Comparison of ENCODE assay signal across 23 cellular contexts in genomic region chr3:47079432-47079831, GRCh38.
DNase-seq lines count a peak whose midpoint lies in the region; ATAC-seq lines count a peak whose summit lies in the region.
"Had no signal": no experiment of that assay in that cellular context is flagged by ENCODE, and none has a peak within 500 bp of the region (broad histone marks: within the 10 kb centered on the region; RNA-seq: fewer than 3 reads in every experiment).

No MANE protein-coding gene starts in this region.

- peaks cover 18% of the 10 kb centered on the region for H3K4me1 Mint-ChIP-seq in activated CD4-positive, alpha-beta T cell treated with anti-CD3 and anti-CD28 coated beads for 36 hours
- H3K4me1 Mint-ChIP-seq in activated naive CD4-positive, alpha-beta T cell treated with anti-CD3 and anti-CD28 coated beads, Interleukin-2, amount 50 U/mL, for 24 hours, result peaks cover 44% of the 10 kb centered on the region
- H3K4me1 Mint-ChIP-seq in activated T-helper 17 cell treated with anti-CD3 and anti-CD28 coated beads, Interleukin-2, amount 50 U/mL, for 72 hours, result peaks cover 6% of the 10 kb centered on the region
- H3K4me1 Mint-ChIP-seq in stimulated activated effector memory CD8-positive, alpha-beta T cell treated with anti-CD3 and anti-CD28 coated beads, Interleukin-12 subunit alpha, Interleukin-12 subunit beta, amount 100 ng/mL, for 72 hours, result peaks cover 14% of the 10 kb centered on the region

- no peak overlapping the region for H3K4me3 Mint-ChIP-seq in activated CD4-positive, alpha-beta T cell treated with anti-CD3 and anti-CD28 coated beads for 36 hours
- H3K4me3 Mint-ChIP-seq in activated naive CD4-positive, alpha-beta T cell treated with anti-CD3 and anti-CD28 coated beads, Interleukin-2, amount 50 U/mL, for 24 hours, result no peak overlapping the region
- H3K4me3 Mint-ChIP-seq in activated T-helper 17 cell treated with anti-CD3 and anti-CD28 coated beads, Interleukin-2, amount 50 U/mL, for 72 hours, result no peak overlapping the region
- H3K4me3 Mint-ChIP-seq in stimulated activated effector memory CD8-positive, alpha-beta T cell treated with anti-CD3 and anti-CD28 coated beads, Interleukin-12 subunit alpha, Interleukin-12 subunit beta, amount 100 ng/mL, for 72 hours, result no peak overlapping the region
- H3K4me3 Mint-ChIP-seq: CD8-positive, alpha-beta memory T cell; GM23338 had no signal

- intact Hi-C loops in activated CD4-positive, alpha-beta T cell treated with anti-CD3 and anti-CD28 coated beads for 36 hours (cut with DNase I, micrococcal nuclease), result no loop called here

- no peak for DNase-seq in activated CD4-positive, alpha-beta T cell treated with anti-CD3 and anti-CD28 coated beads for 36 hours
- DNase-seq in activated CD4-positive, alpha-beta T cell treated with anti-CD3 and anti-CD28 coated beads for 1 hour, result no peak
- no peak for DNase-seq in activated naive CD4-positive, alpha-beta T cell treated with Interleukin-2 at 50 U/mL for 16 hours
- DNase-seq in stimulated activated effector memory CD8-positive, alpha-beta T cell treated with anti-CD3 and anti-CD28 coated beads, Interleukin-12 subunit alpha, Interleukin-12 subunit beta, amount 100 ng/mL, for 72 hours (ENCODE audit: low spot score in 2 of 2), result no peak
- DNase-seq in COLO829 (ENCODE audit: low spot score), result no peak
- DNase-seq: ACHN; CD8-positive, alpha-beta memory T cell; EL; GF-D8; HCEC 1CT; IMR-90; NCI-H1105; NCI-H146; NCI-H2029; NCI-H2227 treated with DMSO at 0.1 percent for 48 hours; NCI-H510A; NCI-H774; NK-92 treated with Interleukin-12 subunit alpha and Interleukin-12 subunit beta, amount 100 ng/mL, for 24 hours had no signal

- no peaks in the 10 kb centered on the region for H3K9me3 Mint-ChIP-seq in activated CD4-positive, alpha-beta T cell treated with anti-CD3 and anti-CD28 coated beads for 36 hours (ENCODE audit: low read depth)
- H3K9me3 Mint-ChIP-seq in activated naive CD4-positive, alpha-beta T cell treated with anti-CD3 and anti-CD28 coated beads, Interleukin-2, amount 50 U/mL, for 24 hours, result no peaks in the 10 kb centered on the region
- no peaks in the 10 kb centered on the region for H3K9me3 Mint-ChIP-seq in activated T-helper 17 cell treated with anti-CD3 and anti-CD28 coated beads, Interleukin-2, amount 50 U/mL, for 72 hours
- H3K9me3 Mint-ChIP-seq in stimulated activated effector memory CD8-positive, alpha-beta T cell treated with anti-CD3 and anti-CD28 coated beads, Interleukin-12 subunit alpha, Interleukin-12 subunit beta, amount 100 ng/mL, for 72 hours, result no peaks in the 10 kb centered on the region
- H3K9me3 Mint-ChIP-seq: CD8-positive, alpha-beta memory T cell; GM23338 had no signal

- CTCF ChIA-PET in activated CD4-positive, alpha-beta T cell treated with anti-CD3 and anti-CD28 coated beads for 36 hours (lab: Charles Lee), result no interaction called here

- peaks cover 54% of the 10 kb centered on the region for H3K36me3 Mint-ChIP-seq in activated CD4-positive, alpha-beta T cell treated with anti-CD3 and anti-CD28 coated beads for 36 hours (ENCODE audit: low read depth)
- peaks cover 27% of the 10 kb centered on the region for H3K36me3 Mint-ChIP-seq in activated naive CD4-positive, alpha-beta T cell treated with anti-CD3 and anti-CD28 coated beads, Interleukin-2, amount 50 U/mL, for 24 hours
- peaks cover 97% of the 10 kb centered on the region for H3K36me3 Mint-ChIP-seq in activated T-helper 17 cell treated with anti-CD3 and anti-CD28 coated beads, Interleukin-2, amount 50 U/mL, for 72 hours (ENCODE audit: low read depth)
- H3K36me3 Mint-ChIP-seq in stimulated activated effector memory CD8-positive, alpha-beta T cell treated with anti-CD3 and anti-CD28 coated beads, Interleukin-12 subunit alpha, Interleukin-12 subunit beta, amount 100 ng/mL, for 72 hours, result peaks cover 97% of the 10 kb centered on the region

- ATAC-seq in activated CD4-positive, alpha-beta T cell treated with anti-CD3 and anti-CD28 coated beads for 36 hours, result no peak
- ATAC-seq in activated T-helper 17 cell treated with anti-CD3 and anti-CD28 coated beads, Interleukin-2, amount 50 U/mL, for 72 hours (replicated peaks), result peak; percentile 49
- peak; percentile 78 for ATAC-seq in stimulated activated effector memory CD8-positive, alpha-beta T cell treated with anti-CD3 and anti-CD28 coated beads, Interleukin-12 subunit alpha, Interleukin-12 subunit beta, amount 100 ng/mL, for 72 hours
- no peak for ATAC-seq in HG02885 (IDR thresholded peaks at IDR 0.05; ENCODE audit: poor library complexity, unreplicated experiment)
- ATAC-seq: GM23338, Panc1 had no signal

- POLR2A ChIA-PET in activated CD4-positive, alpha-beta T cell treated with anti-CD3 and anti-CD28 coated beads for 36 hours (lab: Charles Lee), result no interaction called here

- H3K27me3 Mint-ChIP-seq in activated CD4-positive, alpha-beta T cell treated with anti-CD3 and anti-CD28 coated beads for 36 hours, result no peaks in the 10 kb centered on the region
- no peaks in the 10 kb centered on the region for H3K27me3 Mint-ChIP-seq in activated naive CD4-positive, alpha-beta T cell treated with anti-CD3 and anti-CD28 coated beads, Interleukin-2, amount 50 U/mL, for 24 hours
- no peaks in the 10 kb centered on the region for H3K27me3 Mint-ChIP-seq in activated T-helper 17 cell treated with anti-CD3 and anti-CD28 coated beads, Interleukin-2, amount 50 U/mL, for 72 hours

- H3K27ac Mint-ChIP-seq in activated CD4-positive, alpha-beta T cell treated with anti-CD3 and anti-CD28 coated beads for 36 hours, result peak overlapping the region; percentile 48
- peak overlapping the region; percentile 44 for H3K27ac Mint-ChIP-seq in activated naive CD4-positive, alpha-beta T cell treated with anti-CD3 and anti-CD28 coated beads, Interleukin-2, amount 50 U/mL, for 24 hours
- H3K27ac Mint-ChIP-seq in activated T-helper 17 cell treated with anti-CD3 and anti-CD28 coated beads, Interleukin-2, amount 50 U/mL, for 72 hours, result peak overlapping the region; percentile 56
- peak overlapping the region; percentile 18 for H3K27ac Mint-ChIP-seq in stimulated activated effector memory CD8-positive, alpha-beta T cell treated with anti-CD3 and anti-CD28 coated beads, Interleukin-12 subunit alpha, Interleukin-12 subunit beta, amount 100 ng/mL, for 72 hours
- H3K27ac Mint-ChIP-seq: GM23338 had no signal

Comparison
In these comparisons a context has a peak if more than half of its experiments do, and no peak if none do; other contexts are left out.
1. ATAC-seq: peak in activated T-helper 17 cell treated with anti-CD3 and anti-CD28 coated beads, Interleukin-2, amount 50 U/mL, for 72 hours (single experiment) and stimulated activated effector memory CD8-positive, alpha-beta T cell treated with anti-CD3 and anti-CD28 coated beads, Interleukin-12 subunit alpha, Interleukin-12 subunit beta, amount 100 ng/mL, for 72 hours (single experiment); none in activated CD4-positive, alpha-beta T cell treated with anti-CD3 and anti-CD28 coated beads for 36 hours (single experiment) and HG02885 (single experiment).
2. Peak in every context shown above with its lines, with median percentiles within 50 percentile points of each other: H3K27ac Mint-ChIP-seq.